In the genomic region with DNA sequence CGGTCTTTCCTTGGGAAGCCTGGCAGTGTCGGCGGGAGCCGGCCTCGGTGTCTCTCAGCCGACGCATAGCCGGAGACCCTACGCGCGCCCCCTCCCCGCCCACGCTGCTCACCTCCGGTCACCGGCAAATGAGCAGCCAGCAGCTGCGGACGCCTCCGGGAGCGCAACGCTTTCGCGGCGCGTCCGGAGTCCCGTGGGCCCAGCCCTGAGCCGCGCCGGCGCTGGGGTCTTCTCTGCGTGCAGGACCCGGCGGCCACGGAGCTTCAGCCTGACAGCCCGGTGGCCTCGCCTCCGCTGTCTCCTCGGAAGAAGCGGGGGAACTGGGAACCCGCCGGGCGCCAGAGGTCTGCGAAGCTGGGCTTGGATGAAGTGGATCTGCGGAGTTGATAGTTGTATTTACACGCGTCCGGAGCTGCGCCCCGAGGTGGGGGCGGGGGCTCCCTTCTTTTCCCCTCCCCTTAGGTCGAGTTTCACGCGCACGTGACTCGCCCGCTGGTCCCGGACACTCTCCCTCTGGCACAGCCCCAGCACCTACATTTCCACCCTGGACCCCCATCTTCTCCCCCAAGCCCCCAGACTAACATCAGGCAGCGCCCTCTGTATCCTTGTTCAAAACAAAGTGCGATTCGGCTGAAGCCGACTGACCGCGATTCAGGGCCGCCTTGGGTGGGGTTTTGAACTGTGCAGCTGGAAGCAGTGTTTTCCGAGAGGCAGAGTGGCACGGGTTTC, we compare ENCODE assay signal across 8 cellular contexts. TPM values are rescaled to one million over a fixed set of nuclear protein-coding genes. Genes with fewer than 3 reads are reported as not detected.
A peak's percentile ranks its signal among the peaks of the same experiment; 100 is the strongest.
DNase-seq lines count a peak whose midpoint lies in the region; ATAC-seq, FAIRE-seq and TF ChIP-seq lines count a peak whose summit lies in the region.

A gene (minus strand): TSS at position 371 of the 729 bp plus-strand sequence. CDS start 1,591 bp downstream, outside the sequence.

- intact Hi-C loops in CD4-positive, alpha-beta memory T cell (cut with micrococcal nuclease): no loop called here
- intact Hi-C loops in HepG2 (cut with micrococcal nuclease; ENCODE audit: unreplicated experiment): loop anchor here (1.0 kb wide), 1 partner anchor 18 kb away; no protein-coding TSS in a partner anchor

- no peak within 1 kb of the TSS for H2AFZ ChIP-seq in HepG2 (ENCODE audit: low read length)

- 2% methylated on average over 13 of the region's 66 CpGs for WGBS in HepG2 (ENCODE audit: low lambda C conversion rate)

- H3K4me1 ChIP-seq in CD4-positive, alpha-beta memory T cell (ENCODE audit: insufficient read depth, low read length): peaks cover 22% of the 10 kb centered on the region
- H3K4me1 ChIP-seq in HepG2 (ENCODE audit: insufficient read depth, low read length): peaks cover 61% of the 10 kb centered on the region

- no peak for FAIRE-seq in HepG2 (lab: Jason Lieb, UNC)

- no peaks in the 10 kb centered on the region for H3K27me3 Mint-ChIP-seq in CD4-positive, alpha-beta memory T cell
- H3K27me3 Mint-ChIP-seq in T-helper 17 cell: no peaks in the 10 kb centered on the region
- H3K27me3 Mint-ChIP-seq in central memory CD8-positive, alpha-beta T cell: no peaks in the 10 kb centered on the region

- ATAC-seq in GM19351 (IDR thresholded peaks at IDR 0.05; ENCODE audit: unreplicated experiment): peak; percentile 39
- ATAC-seq in T-helper 17 cell: peak; percentile 44
- peak; percentile 16 for ATAC-seq in central memory CD8-positive, alpha-beta T cell (replicated peaks; ENCODE audit: extremely low read depth, poor library complexity, severe bottlenecking)
- peak; percentile 73 for ATAC-seq in HepG2

- peak within 1 kb of the TSS; percentile 96 for H3K4me2 ChIP-seq in HepG2 (ENCODE audit: low read depth, low read length)

- H3K4me3 ChIP-seq in CD4-positive, alpha-beta memory T cell (ENCODE audit: low read length in 2 of 2): peak within 1 kb of the TSS; percentile 69 to 84
- H3K4me3 ChIP-seq in HL-60 (replicated peaks; ENCODE audit: insufficient read depth, low read length) (peak within 1 kb of the TSS; percentile 90), HepG2 (replicated peaks in 1 of 3; ENCODE audit: insufficient read depth in 1 of 3, low read depth in 2 of 3, low read length in 3 of 3) (peak within 1 kb of the TSS; percentile 76 to 95 (median 86))

- peak within 1 kb of the TSS; percentile 43 for H3K27ac ChIP-seq in CD4-positive, alpha-beta memory T cell (ENCODE audit: low read depth, low read length)
- H3K27ac ChIP-seq in HL-60 (replicated peaks): peak within 1 kb of the TSS; percentile 91
- peak within 1 kb of the TSS; percentile 82 for H3K27ac ChIP-seq in HepG2 (ENCODE audit: extremely low read length, insufficient read depth, low read length)

- peak within 1 kb of the TSS; percentile 85 for H3K9ac ChIP-seq in HepG2 (ENCODE audit: insufficient read depth, low read depth, low read length)

- TF ChIP-seq EP300 in HepG2 (IDR thresholded peaks at IDR 0.05; ENCODE audit: low read depth in 2 of 2, low read length in 2 of 2): no peak
- TF ChIP-seq EP300 in HepG2 (CRISPR knock-in tag; IDR thresholded peaks at IDR 0.05; ENCODE audit: borderline replicate concordance): no peak

- H4K20me1 ChIP-seq in HepG2 (ENCODE audit: insufficient read depth, low read length): no peaks in the 10 kb centered on the region

- H3K4me3 Mint-ChIP-seq in CD4-positive, alpha-beta memory T cell: peak within 1 kb of the TSS; percentile 97 to 99 (median 98)
- peak within 1 kb of the TSS; percentile 98 for H3K4me3 Mint-ChIP-seq in T-helper 17 cell
- peak within 1 kb of the TSS; percentile 99 for H3K4me3 Mint-ChIP-seq in central memory CD8-positive, alpha-beta T cell

- H3K27ac Mint-ChIP-seq in CD4-positive, alpha-beta memory T cell: peak within 1 kb of the TSS; percentile 78 to 95 (median 89)
- H3K27ac Mint-ChIP-seq in T-helper 17 cell: peak within 1 kb of the TSS; percentile 90
- H3K27ac Mint-ChIP-seq in central memory CD8-positive, alpha-beta T cell (ENCODE audit: low read depth): peak within 1 kb of the TSS; percentile 95

- H3K9me3 Mint-ChIP-seq in CD4-positive, alpha-beta memory T cell: no peaks in the 10 kb centered on the region
- H3K9me3 Mint-ChIP-seq in central memory CD8-positive, alpha-beta T cell: no peaks in the 10 kb centered on the region

- peaks cover 0 to 8% of the 10 kb centered on the region in 2 donors for H3K36me3 Mint-ChIP-seq in CD4-positive, alpha-beta memory T cell
- no peaks in the 10 kb centered on the region for H3K36me3 Mint-ChIP-seq in T-helper 17 cell (ENCODE audit: low read depth)
- H3K36me3 Mint-ChIP-seq in central memory CD8-positive, alpha-beta T cell (ENCODE audit: insufficient read depth): peaks cover 4% of the 10 kb centered on the region

- no peaks in the 10 kb centered on the region for H3K36me3 ChIP-seq in CD4-positive, alpha-beta memory T cell (ENCODE audit: insufficient read depth, low read length)
- H3K36me3 ChIP-seq in HepG2 (replicated peaks in 1 of 2; ENCODE audit: control insufficient read depth in 1 of 2, insufficient read depth in 2 of 2, low read length in 2 of 2): peaks cover 0 to 13% of the 10 kb centered on the region in 2 experiments; a peak in 1 of 5 replicates

- H3K79me2 ChIP-seq in HepG2 (ENCODE audit: insufficient read depth, low read length): peaks cover 45% of the 10 kb centered on the region

- H3K27me3 ChIP-seq in CD4-positive, alpha-beta memory T cell (ENCODE audit: insufficient read depth, low read length): no peaks in the 10 kb centered on the region
- H3K27me3 ChIP-seq in HL-60 (ENCODE audit: insufficient read depth, poor library complexity, severe bottlenecking) (no peaks in the 10 kb centered on the region), HepG2 (ENCODE audit: control insufficient read depth in 1 of 2, insufficient read depth in 2 of 2, low read length in 2 of 2) (no peaks in the 10 kb centered on the region)

- TF ChIP-seq RAD21 in HepG2 (CRISPR knock-in tag; IDR thresholded peaks at IDR 0.05): no peak

- POLR2A ChIA-PET in CD4-positive, alpha-beta memory T cell (lab: Charles Lee; ENCODE audit: partially characterized antibody): interaction anchor here (0.9 to 3.7 kb wide), 11 partner anchors 9 to 226 kb away, joined by 3 to 23 read pairs (median 6); a partner anchor contains a TSS
- POLR2A ChIA-PET in HepG2 (lab: Yijun Ruan, JAX): interaction anchor here (0.8 to 6.9 kb wide), 15 partner anchors 8 to 190 kb away, joined by 3 to 111 read pairs (median 4); a partner anchor contains a TSS

- BruUV-seq in HepG2 (replicated peaks; lab: Mats Ljungman, UMichigan): no TSS peak

- in situ Hi-C loops in HepG2 (cut with HindIII; ENCODE audit: extremely low pct_ligation_motif_present, low pct_unique_long_range_greater_than_20kb): no loop called here

- TF ChIP-seq CTCF in HL-60 (IDR thresholded peaks at IDR 0.05; ENCODE audit: insufficient read depth, low read length): no peak
- TF ChIP-seq CTCF in HepG2 (CRISPR knock-in tag; IDR thresholded peaks at IDR 0.05): peak; percentile 32

- peaks cover 17 to 32% (median 26%) of the 10 kb centered on the region in 4 donors for H3K4me1 Mint-ChIP-seq in CD4-positive, alpha-beta memory T cell
- H3K4me1 Mint-ChIP-seq in T-helper 17 cell: peaks cover 20% of the 10 kb centered on the region
- H3K4me1 Mint-ChIP-seq in central memory CD8-positive, alpha-beta T cell: peaks cover 27% of the 10 kb centered on the region

- CTCF ChIA-PET in CD4-positive, alpha-beta memory T cell (lab: Charles Lee; ENCODE audit: partially characterized antibody): interaction anchor here (1.1 to 25.5 kb wide), 8 partner anchors 10 to 129 kb away, joined by 4 to 848 read pairs (median 4); no protein-coding TSS in a partner anchor
- CTCF ChIA-PET in HepG2 (lab: Yijun Ruan, JAX; ENCODE audit: low intra/inter-chr PET ratio, low total read pairs): interaction anchor here (1.5 kb wide), 1 partner anchor 13 kb away, joined by 4 read pairs; no protein-coding TSS in a partner anchor

- DNase-seq in CD4-positive, alpha-beta memory T cell: peak in 2 of 5 donors; percentile 10 to 13
- DNase-seq in HL-60 (ENCODE audit: low read depth in 1 of 2, low spot score in 1 of 2) (peak in 1 of 2 experiments; percentile 70), T-helper 17 cell (no peak), HepG2 (ENCODE audit: low spot score) (peak; percentile 46), HK-2 (ENCODE audit: unreplicated experiment) (no peak)
- DNase-seq in central memory CD8-positive, alpha-beta T cell (ENCODE audit: low spot score in 2 of 2): no peak
- peak; percentile 16 for DNase-seq in stimulated activated CD8-positive, alpha-beta memory T cell treated with anti-CD3 and anti-CD28 coated beads, Interleukin-4, amount 100 ng/mL, for 24 hours (ENCODE audit: low read depth)

- H3K9me3 ChIP-seq in CD4-positive, alpha-beta memory T cell (ENCODE audit: control insufficient read depth in 1 of 2, low read length in 2 of 2): no peaks in the 10 kb centered on the region
- H3K9me3 ChIP-seq in T-helper 17 cell (ENCODE audit: control insufficient read depth, low read length, poor library complexity, severe bottlenecking) (no peaks in the 10 kb centered on the region), HepG2 (ENCODE audit: low read length) (no peaks in the 10 kb centered on the region)

- TF ChIP-seq POLR2A in HepG2 (IDR thresholded peaks at IDR 0.05; ENCODE audit: insufficient read depth in 1 of 2, low read depth in 2 of 2, low read length in 2 of 2): peak in 1 of 2 experiments; percentile 75; a peak in 3 of 4 replicates

RNA-seq across cellular contexts. Expression of the gene that starts here (rescaled TPM):
- 10 to 100 TPM; 18.1 to 21.7 TPM for total RNA-seq in CD4-positive, alpha-beta memory T cell
- 10 to 100 TPM; 14.8 to 19.1 TPM for polyA plus RNA-seq in CD4-positive, alpha-beta memory T cell
- total RNA-seq in T-helper 17 cell (1 to 10 TPM; 7.8 to 8.0 TPM), HepG2 (2016; rRNA removed; fragmentation: Illumina TruSeq; extraction: Trizol) (40.0 and 72.3 TPM in 2 replicates)
- total RNA-seq in HepG2 (2016; cell fraction: cytosol; rRNA removed; fragmentation: Illumina TruSeq; extraction: Trizol; ENCODE audit: low read depth): 44.5 and 47.1 TPM in 2 replicates
- 32.3 and 72.1 TPM in 2 replicates for total RNA-seq in HepG2 (2016; cell fraction: insoluble cytoplasmic fraction; rRNA removed; fragmentation: Illumina TruSeq; extraction: Trizol)
- total RNA-seq in HepG2 (2016; cell fraction: membrane; rRNA removed; fragmentation: Illumina TruSeq; extraction: Trizol): 63.3 and 69.6 TPM in 2 replicates
- total RNA-seq in HepG2 (2016; cell fraction: nucleus; rRNA removed; fragmentation: Illumina TruSeq; extraction: Trizol): 64.1 and 81.7 TPM in 2 replicates
- polyA plus RNA-seq in HepG2 (2011; rRNA removed): 87.6 and 124 TPM in 2 replicates
- polyA plus RNA-seq in HepG2 (2011; cell fraction: cytosol; rRNA removed): 96.8 and 105 TPM in 2 replicates
- polyA plus RNA-seq in HepG2 (2011; cell fraction: nucleus; rRNA removed): 190 and 210 TPM in 2 replicates
- polyA plus RNA-seq in HepG2 (2012): 61.9 and 91.6 TPM in 2 replicates
- 41.6 and 44.0 TPM in 2 replicates for polyA plus RNA-seq in HepG2 (2016; cell fraction: cytosol; fragmentation: Illumina TruSeq; extraction: Trizol; ENCODE audit: low read depth)
- 33.2 and 41.2 TPM in 2 replicates for polyA plus RNA-seq in HepG2 (2016; cell fraction: insoluble cytoplasmic fraction; fragmentation: Illumina TruSeq; extraction: Trizol; ENCODE audit: low read depth)
- 58.0 and 63.5 TPM in 2 replicates for polyA plus RNA-seq in HepG2 (2016; cell fraction: membrane; fragmentation: Illumina TruSeq; extraction: Trizol; ENCODE audit: low read depth)
- 111 TPM in 2 replicates for polyA plus RNA-seq in HepG2 (2016; cell fraction: nucleus; fragmentation: Illumina TruSeq; extraction: Trizol; ENCODE audit: insufficient read depth, low read depth)
- polyA minus RNA-seq in HepG2 (2011; rRNA and poly(A)+ RNA removed; ENCODE audit: low replicate concordance): 1.5 and 247 TPM in 2 replicates
- polyA minus RNA-seq in HepG2 (2011; cell fraction: cytosol; rRNA and poly(A)+ RNA removed): 58.2 and 68.6 TPM in 2 replicates
- polyA minus RNA-seq in HepG2 (2011; cell fraction: nucleus; rRNA and poly(A)+ RNA removed): 75.4 and 86.5 TPM in 2 replicates

Comparison
In these comparisons a context has a peak if more than half of its experiments do, and no peak if none do; other contexts are left out.
1. DNase-seq: peak in HepG2 (single experiment) and stimulated activated CD8-positive, alpha-beta memory T cell treated with anti-CD3 and anti-CD28 coated beads, Interleukin-4, amount 100 ng/mL, for 24 hours (single experiment); none in T-helper 17 cell (0 of 3), central memory CD8-positive, alpha-beta T cell (0 of 2) and HK-2 (single experiment).
2. ATAC-seq: peak in every context shown above with its lines; median percentile 73 in HepG2; 44 in T-helper 17 cell; 39 in GM19351; 16 in central memory CD8-positive, alpha-beta T cell.
3. Peak in every context shown above with its lines, with median percentiles within 50 percentile points of each other: H3K27ac ChIP-seq, H3K4me3 ChIP-seq, H3K27ac Mint-ChIP-seq and H3K4me3 Mint-ChIP-seq.